1 cellular context compared by ENCODE assay signal in genomic region chr22:31223786-31224191, GRCh38.
TF ChIP-seq lines count a peak whose summit lies in the region.

No MANE protein-coding gene starts in this region.

TF ChIP-seq in HepG2, 621 proteins besides CTCF, POLR2A, EP300 and RAD21 (continues in another document):
- TF ChIP-seq ZNF18 (CRISPR knock-in tag; IDR thresholded peaks at IDR 0.05; ENCODE audit: insufficient replicate concordance), result no peak
- TF ChIP-seq FOXO1 (CRISPR knock-in tag; IDR thresholded peaks at IDR 0.05), result peak; percentile 85
- TF ChIP-seq, protein P1, sequence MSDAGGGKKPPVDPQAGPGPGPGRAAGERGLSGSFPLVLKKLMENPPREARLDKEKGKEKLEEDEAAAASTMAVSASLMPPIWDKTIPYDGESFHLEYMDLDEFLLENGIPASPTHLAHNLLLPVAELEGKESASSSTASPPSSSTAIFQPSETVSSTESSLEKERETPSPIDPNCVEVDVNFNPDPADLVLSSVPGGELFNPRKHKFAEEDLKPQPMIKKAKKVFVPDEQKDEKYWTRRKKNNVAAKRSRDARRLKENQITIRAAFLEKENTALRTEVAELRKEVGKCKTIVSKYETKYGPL (CRISPR knock-in tag; IDR thresholded peaks at IDR 0.05), result no peak
- TF ChIP-seq ZNF597 (CRISPR knock-in tag; IDR thresholded peaks at IDR 0.05), result no peak
- peak; percentile 98 for TF ChIP-seq CEBPG (CRISPR knock-in tag; IDR thresholded peaks at IDR 0.05)
- TF ChIP-seq SRY (CRISPR knock-in tag; IDR thresholded peaks at IDR 0.05), result no peak
- no peak for TF ChIP-seq ATF6 (CRISPR knock-in tag; conservative IDR thresholded peaks at IDR 0.05)
- TF ChIP-seq RBM39 (IDR thresholded peaks at IDR 0.05; ENCODE audit: low read depth, low read length, poor library complexity, severe bottlenecking), result no peak
- TF ChIP-seq MBNL3 (CRISPR knock-in tag; conservative IDR thresholded peaks at IDR 0.05), result no peak
- TF ChIP-seq KDM2A (CRISPR knock-in tag; IDR thresholded peaks at IDR 0.05; ENCODE audit: borderline replicate concordance, low read depth), result 0 out of 2 replicates have a peak, but pooled peaks have one; percentile 20
- no peak for TF ChIP-seq NR0B2 (CRISPR knock-in tag; IDR thresholded peaks at IDR 0.05)
- TF ChIP-seq ZNF326 (CRISPR knock-in tag; IDR thresholded peaks at IDR 0.05; ENCODE audit: borderline replicate concordance), result no peak
- TF ChIP-seq, protein P2, sequence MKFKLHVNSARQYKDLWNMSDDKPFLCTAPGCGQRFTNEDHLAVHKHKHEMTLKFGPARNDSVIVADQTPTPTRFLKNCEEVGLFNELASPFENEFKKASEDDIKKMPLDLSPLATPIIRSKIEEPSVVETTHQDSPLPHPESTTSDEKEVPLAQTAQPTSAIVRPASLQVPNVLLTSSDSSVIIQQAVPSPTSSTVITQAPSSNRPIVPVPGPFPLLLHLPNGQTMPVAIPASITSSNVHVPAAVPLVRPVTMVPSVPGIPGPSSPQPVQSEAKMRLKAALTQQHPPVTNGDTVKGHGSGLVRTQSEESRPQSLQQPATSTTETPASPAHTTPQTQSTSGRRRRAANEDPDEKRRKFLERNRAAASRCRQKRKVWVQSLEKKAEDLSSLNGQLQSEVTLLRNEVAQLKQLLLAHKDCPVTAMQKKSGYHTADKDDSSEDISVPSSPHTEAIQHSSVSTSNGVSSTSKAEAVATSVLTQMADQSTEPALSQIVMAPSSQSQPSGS (CRISPR knock-in tag; IDR thresholded peaks at IDR 0.05), result peak; percentile 71; the same call in 1 of the 2 replicates
- no peak for TF ChIP-seq ZNF75D (CRISPR knock-in tag; IDR thresholded peaks at IDR 0.05; ENCODE audit: borderline replicate concordance)
- TF ChIP-seq HMG20A (CRISPR knock-in tag; IDR thresholded peaks at IDR 0.05; ENCODE audit: borderline replicate concordance), result peak; percentile 84
- TF ChIP-seq ZKSCAN5 (CRISPR knock-in tag; IDR thresholded peaks at IDR 0.05), result no peak
- 0 out of 2 replicates have a peak, but pooled peaks have one; percentile 12 for TF ChIP-seq ELF3 (CRISPR knock-in tag; IDR thresholded peaks at IDR 0.05)
- TF ChIP-seq, protein P3, sequence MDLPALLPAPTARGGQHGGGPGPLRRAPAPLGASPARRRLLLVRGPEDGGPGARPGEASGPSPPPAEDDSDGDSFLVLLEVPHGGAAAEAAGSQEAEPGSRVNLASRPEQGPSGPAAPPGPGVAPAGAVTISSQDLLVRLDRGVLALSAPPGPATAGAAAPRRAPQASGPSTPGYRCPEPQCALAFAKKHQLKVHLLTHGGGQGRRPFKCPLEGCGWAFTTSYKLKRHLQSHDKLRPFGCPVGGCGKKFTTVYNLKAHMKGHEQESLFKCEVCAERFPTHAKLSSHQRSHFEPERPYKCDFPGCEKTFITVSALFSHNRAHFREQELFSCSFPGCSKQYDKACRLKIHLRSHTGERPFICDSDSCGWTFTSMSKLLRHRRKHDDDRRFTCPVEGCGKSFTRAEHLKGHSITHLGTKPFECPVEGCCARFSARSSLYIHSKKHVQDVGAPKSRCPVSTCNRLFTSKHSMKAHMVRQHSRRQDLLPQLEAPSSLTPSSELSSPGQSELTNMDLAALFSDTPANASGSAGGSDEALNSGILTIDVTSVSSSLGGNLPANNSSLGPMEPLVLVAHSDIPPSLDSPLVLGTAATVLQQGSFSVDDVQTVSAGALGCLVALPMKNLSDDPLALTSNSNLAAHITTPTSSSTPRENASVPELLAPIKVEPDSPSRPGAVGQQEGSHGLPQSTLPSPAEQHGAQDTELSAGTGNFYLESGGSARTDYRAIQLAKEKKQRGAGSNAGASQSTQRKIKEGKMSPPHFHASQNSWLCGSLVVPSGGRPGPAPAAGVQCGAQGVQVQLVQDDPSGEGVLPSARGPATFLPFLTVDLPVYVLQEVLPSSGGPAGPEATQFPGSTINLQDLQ (CRISPR knock-in tag; IDR thresholded peaks at IDR 0.05), result no peak
- no peak for TF ChIP-seq ZNF83 (CRISPR knock-in tag; IDR thresholded peaks at IDR 0.05; ENCODE audit: borderline replicate concordance)
- TF ChIP-seq, protein P4, sequence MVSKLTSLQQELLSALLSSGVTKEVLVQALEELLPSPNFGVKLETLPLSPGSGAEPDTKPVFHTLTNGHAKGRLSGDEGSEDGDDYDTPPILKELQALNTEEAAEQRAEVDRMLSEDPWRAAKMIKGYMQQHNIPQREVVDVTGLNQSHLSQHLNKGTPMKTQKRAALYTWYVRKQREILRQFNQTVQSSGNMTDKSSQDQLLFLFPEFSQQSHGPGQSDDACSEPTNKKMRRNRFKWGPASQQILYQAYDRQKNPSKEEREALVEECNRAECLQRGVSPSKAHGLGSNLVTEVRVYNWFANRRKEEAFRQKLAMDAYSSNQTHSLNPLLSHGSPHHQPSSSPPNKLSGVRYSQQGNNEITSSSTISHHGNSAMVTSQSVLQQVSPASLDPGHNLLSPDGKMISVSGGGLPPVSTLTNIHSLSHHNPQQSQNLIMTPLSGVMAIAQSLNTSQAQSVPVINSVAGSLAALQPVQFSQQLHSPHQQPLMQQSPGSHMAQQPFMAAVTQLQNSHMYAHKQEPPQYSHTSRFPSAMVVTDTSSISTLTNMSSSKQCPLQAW (CRISPR knock-in tag; IDR thresholded peaks at IDR 0.05), result peak; percentile 53; the same call in 1 of the 2 replicates
- peak; percentile 15; the same call in 1 of the 2 replicates for TF ChIP-seq CBFB (CRISPR knock-in tag; IDR thresholded peaks at IDR 0.05)
- no peak for TF ChIP-seq MYNN (CRISPR knock-in tag; IDR thresholded peaks at IDR 0.05; ENCODE audit: low read depth)
- no peak for TF ChIP-seq ZSCAN20 (CRISPR knock-in tag; IDR thresholded peaks at IDR 0.05; ENCODE audit: borderline replicate concordance)
- TF ChIP-seq NFIC (IDR thresholded peaks at IDR 0.05; ENCODE audit: low read length), result no peak
- TF ChIP-seq GMEB2 (CRISPR knock-in tag; IDR thresholded peaks at IDR 0.05; ENCODE audit: low read depth), result no peak
- TF ChIP-seq, protein P5, sequence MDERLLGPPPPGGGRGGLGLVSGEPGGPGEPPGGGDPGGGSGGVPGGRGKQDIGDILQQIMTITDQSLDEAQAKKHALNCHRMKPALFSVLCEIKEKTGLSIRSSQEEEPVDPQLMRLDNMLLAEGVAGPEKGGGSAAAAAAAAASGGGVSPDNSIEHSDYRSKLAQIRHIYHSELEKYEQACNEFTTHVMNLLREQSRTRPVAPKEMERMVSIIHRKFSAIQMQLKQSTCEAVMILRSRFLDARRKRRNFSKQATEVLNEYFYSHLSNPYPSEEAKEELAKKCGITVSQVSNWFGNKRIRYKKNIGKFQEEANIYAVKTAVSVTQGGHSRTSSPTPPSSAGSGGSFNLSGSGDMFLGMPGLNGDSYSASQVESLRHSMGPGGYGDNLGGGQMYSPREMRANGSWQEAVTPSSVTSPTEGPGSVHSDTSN (CRISPR knock-in tag; IDR thresholded peaks at IDR 0.05), result no peak
- TF ChIP-seq ZBTB7B (CRISPR knock-in tag; IDR thresholded peaks at IDR 0.05), result peak; percentile 86; the same call in 1 of the 2 replicates
- TF ChIP-seq ZNF614 (CRISPR knock-in tag; IDR thresholded peaks at IDR 0.05; ENCODE audit: borderline replicate concordance), result peak; percentile 84; the same call in 1 of the 2 replicates
- TF ChIP-seq, protein P6, sequence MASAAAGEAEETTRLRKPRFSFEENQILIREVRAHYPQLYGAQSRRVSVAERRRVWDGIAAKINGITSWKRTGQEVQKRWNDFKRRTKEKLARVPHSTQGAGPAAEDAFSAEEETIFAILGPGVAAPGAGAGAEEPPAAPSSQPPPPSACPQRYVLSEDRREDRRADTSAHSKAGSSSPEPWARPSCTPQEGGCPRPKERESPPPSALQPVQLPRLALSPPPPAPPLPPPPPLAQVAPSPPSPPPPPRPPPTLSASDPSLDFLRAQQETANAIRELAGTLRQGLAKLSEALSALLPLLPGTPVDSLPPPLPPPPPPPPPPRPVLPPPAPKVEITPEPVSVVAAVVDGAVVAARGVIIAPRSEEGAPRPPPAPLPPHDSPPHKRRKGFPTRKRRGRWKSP (CRISPR knock-in tag; IDR thresholded peaks at IDR 0.05), result no peak; the same call in 1 of the 2 replicates
- peak; percentile 28; the same call in 1 of the 2 replicates for TF ChIP-seq THAP11 (CRISPR knock-in tag; IDR thresholded peaks at IDR 0.05)
- no peak for TF ChIP-seq NRL (CRISPR knock-in tag; IDR thresholded peaks at IDR 0.05; ENCODE audit: borderline replicate concordance)
- no peak for TF ChIP-seq MLLT10 (CRISPR knock-in tag; IDR thresholded peaks at IDR 0.05)
- TF ChIP-seq, protein P7, sequence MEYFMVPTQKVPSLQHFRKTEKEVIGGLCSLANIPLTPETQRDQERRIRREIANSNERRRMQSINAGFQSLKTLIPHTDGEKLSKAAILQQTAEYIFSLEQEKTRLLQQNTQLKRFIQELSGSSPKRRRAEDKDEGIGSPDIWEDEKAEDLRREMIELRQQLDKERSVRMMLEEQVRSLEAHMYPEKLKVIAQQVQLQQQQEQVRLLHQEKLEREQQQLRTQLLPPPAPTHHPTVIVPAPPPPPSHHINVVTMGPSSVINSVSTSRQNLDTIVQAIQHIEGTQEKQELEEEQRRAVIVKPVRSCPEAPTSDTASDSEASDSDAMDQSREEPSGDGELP (IDR thresholded peaks at IDR 0.05; ENCODE audit: borderline replicate concordance, low read depth), result peak; percentile 60; the same call in 1 of the 2 replicates
- TF ChIP-seq REPIN1 (CRISPR knock-in tag; IDR thresholded peaks at IDR 0.05; ENCODE audit: borderline replicate concordance, low read depth), result peak; percentile 74
- TF ChIP-seq CBX2 (IDR thresholded peaks at IDR 0.05; ENCODE audit: low read depth, low read length), result no peak
- no peak for TF ChIP-seq CBX2 (CRISPR knock-in tag; IDR thresholded peaks at IDR 0.05; ENCODE audit: low read depth)
- TF ChIP-seq ZSCAN29 (CRISPR knock-in tag; conservative IDR thresholded peaks at IDR 0.05), result 0 out of 2 replicates have a peak, but pooled peaks have one; percentile 39
- no peak for TF ChIP-seq FOXK2 (IDR thresholded peaks at IDR 0.05)
- peak; percentile 53 for TF ChIP-seq YY1 (IDR thresholded peaks at IDR 0.05; ENCODE audit: insufficient read depth, insufficient replicate concordance, low read depth, low read length)
- no peak for TF ChIP-seq SIN3B (IDR thresholded peaks at IDR 0.05; ENCODE audit: low read length)
- peak; percentile 100 for TF ChIP-seq ZBTB26 (CRISPR knock-in tag; IDR thresholded peaks at IDR 0.05; ENCODE audit: borderline replicate concordance)
- no peak for TF ChIP-seq ZKSCAN1 (IDR thresholded peaks at IDR 0.05; ENCODE audit: low read length)
- TF ChIP-seq SRSF4 (IDR thresholded peaks at IDR 0.05; ENCODE audit: low read depth, low read length, poor library complexity, severe bottlenecking), result no peak
- TF ChIP-seq REL (CRISPR knock-in tag; conservative IDR thresholded peaks at IDR 0.05), result no peak
